15 cellular contexts compared by ENCODE assay signal in genomic region chr6:163384510-163384909, GRCh38. TPM values are rescaled to one million over a fixed set of nuclear protein-coding genes. Genes with fewer than 3 reads are reported as not detected.
DNase-seq lines count a peak whose midpoint lies in the region.
"Had no signal": no experiment of that assay in that cellular context is flagged by ENCODE, and none has a peak within 500 bp of the region (broad histone marks: within the 10 kb centered on the region; RNA-seq: fewer than 3 reads in every experiment).

No MANE protein-coding gene starts in this region.

- peak; percentile 8 to 27 for DNase-seq in AML-193 (lab: John Stamatoyannopoulos, UW)
- DNase-seq in Kasumi-1 (lab: John Stamatoyannopoulos, UW): peak; percentile 21 to 26
- peak; percentile 71 for DNase-seq in NOMO-1 treated with DMSO at 0.1 percent for 48 hours (lab: John Stamatoyannopoulos, UW; ENCODE audit: unreplicated experiment)
- DNase-seq in epithelial cell of prostate (ENCODE audit: low read depth, low spot score): no peak
- no peak for DNase-seq in cerebellar cortex (ENCODE audit: low spot score)
- DNase-seq in SK-N-DZ (ENCODE audit: low spot score): no peak
- no peak for DNase-seq in stimulated activated CD4-positive, alpha-beta T cell treated with anti-CD3 and anti-CD28 coated beads, Interleukin-4, amount 100 ng/mL, for 24 hours
- DNase-seq: DMS79, KG1, NCI-H1105 treated with DMSO at 0.1 percent for 48 hours, NCI-H187, NCI-H2107, NCI-H510A, NCI-H748 treated with DMSO at 0.1 percent for 48 hours, SW 1271 had no signal

- peak overlapping the region; percentile 57 for H3K27ac ChIP-seq in epithelial cell of prostate

RNA-seq across cellular contexts. Expression of gene QKI, which starts 30.0 kb away (rescaled TPM):
- 42.2 and 62.3 TPM in 2 replicates for polyA plus RNA-seq in SK-N-DZ (2014; cell fraction: cytosol; rRNA removed)
- polyA plus RNA-seq in SK-N-DZ (2014; cell fraction: nucleus; rRNA removed): 20.7 and 39.8 TPM in 2 replicates

Comparison
In these comparisons a context has a peak if more than half of its experiments do, and no peak if none do; other contexts are left out.
1. DNase-seq: peak in AML-193 (2 of 2), Kasumi-1 (2 of 2) and NOMO-1 treated with DMSO at 0.1 percent for 48 hours (single experiment); none in epithelial cell of prostate (single experiment), cerebellar cortex (single experiment), SK-N-DZ (single experiment) and stimulated activated CD4-positive, alpha-beta T cell treated with anti-CD3 and anti-CD28 coated beads, Interleukin-4, amount 100 ng/mL, for 24 hours (single experiment).